Comparison of ENCODE assay signal across 8 cellular contexts in genomic region chr2:95728878-95729511, GRCh38.
DNase-seq lines count a peak whose midpoint lies in the region; ATAC-seq, FAIRE-seq and TF ChIP-seq lines count a peak whose summit lies in the region.

No MANE protein-coding gene starts in this region.

- CTCF ChIA-PET in HCT116 (lab: Charles Lee) (interaction anchor here (0.8 to 2.6 kb wide), 3 partner anchors 313 to 358 kb away, joined by 3 to 11 read pairs (median 3); no protein-coding TSS in a partner anchor), activated B cell treated with CpG ODN at 0.5 μM for 24 hours (lab: Charles Lee) (no interaction called here)

- ATAC-seq in HCT116 (peak; percentile 98), activated B cell treated with CpG ODN at 0.5 μM for 24 hours (ENCODE audit: low read depth) (peak; percentile 49), GM21423 (IDR thresholded peaks at IDR 0.05; ENCODE audit: unreplicated experiment) (no peak)
- ATAC-seq in activated CD4-positive, CD25-positive, alpha-beta regulatory T cell treated with anti-CD3 and anti-CD28 coated beads, Interleukin-2, amount 50 U/mL, for 24 hours = no peak

- no peak overlapping the region for H3K27ac ChIP-seq in HCT116 (ENCODE audit: low read depth, low read length)

- H3K9me2 ChIP-seq in HCT116 (ENCODE audit: insufficient read depth) = no peaks in the 10 kb centered on the region

- RAD21 ChIA-PET in HCT116 (lab: Charles Lee; ENCODE audit: low non-redundant PET in 1 of 2, low total read pairs in 2 of 2, uncharacterized antibody in 2 of 2, unreplicated experiment in 2 of 2) = interaction anchor here in 1 of 2 experiments (1.0 kb wide), 1 partner anchor 340 kb away, joined by 3 read pairs; no protein-coding TSS in a partner anchor

- intact Hi-C loops in HCT116 (cut with micrococcal nuclease) = loop anchor here (1.0 to 2.0 kb wide), 4 partner anchors 315 to 406 kb away; no protein-coding TSS in a partner anchor
- intact Hi-C loops in activated B cell treated with CpG ODN at 0.5 μM for 24 hours (cut with micrococcal nuclease) = loop anchor here (1.0 to 10.0 kb wide), 3 partner anchors 344 to 537 kb away; no protein-coding TSS in a partner anchor

- H3K4me1 ChIP-seq in HCT116 (ENCODE audit: control insufficient read depth in 1 of 2, insufficient read depth in 2 of 2, low read length in 2 of 2) = peaks cover 0 to 4% of the 10 kb centered on the region in 2 experiments; a peak in 1 of 4 replicates

- no peak overlapping the region for H3K4me3 ChIP-seq in HCT116 (replicated peaks in 1 of 2; ENCODE audit: low read depth in 1 of 2, low read length in 2 of 2)

- DNase-seq in D721Med (ENCODE audit: insufficient read length, low spot score) (peak; percentile 41), HCT116 (ENCODE audit: low read depth, low spot score) (peak; percentile 86), NCI-H2196 treated with DMSO at 0.1 percent for 48 hours (lab: John Stamatoyannopoulos, UW; ENCODE audit: unreplicated experiment) (peak; percentile 80), activated B cell treated with CpG ODN at 0.5 μM for 24 hours (no peak), fibroblast of peridontal ligament (ENCODE audit: extremely low read depth) (peak; percentile 94), non-pigmented ciliary epithelial cell (ENCODE audit: low read depth) (peak; percentile 69)

- POLR2A ChIA-PET in HCT116 (lab: Charles Lee) (no interaction called here), activated B cell treated with CpG ODN at 0.5 μM for 24 hours (lab: Charles Lee) (no interaction called here)

- no TSS peak for BruUV-seq in HCT116 (replicated peaks; lab: Mats Ljungman, UMichigan)

- peak; percentile 62 for TF ChIP-seq CTCF in D721Med (IDR thresholded peaks at IDR 0.05; ENCODE audit: insufficient read depth, missing control alignments)
- TF ChIP-seq CTCF in HCT116 (IDR thresholded peaks at IDR 0.05 in 2 of 3, conservative IDR thresholded peaks at IDR 0.05 in 1 of 3; ENCODE audit: borderline replicate concordance in 1 of 3, insufficient read depth in 1 of 3, low read depth in 2 of 3, low read length in 2 of 3) = peak; percentile 47 to 91 (median 62); a peak in 5 of 6 replicates
- TF ChIP-seq CTCF in activated B cell treated with CpG ODN at 0.5 μM for 24 hours (IDR thresholded peaks at IDR 0.05) = no peak

- H3K9me3 Mint-ChIP-seq in activated B cell treated with CpG ODN at 0.5 μM for 24 hours = no peaks in the 10 kb centered on the region

- no peak overlapping the region for H3K4me3 Mint-ChIP-seq in activated B cell treated with CpG ODN at 0.5 μM for 24 hours

- H3K4me1 Mint-ChIP-seq in activated B cell treated with CpG ODN at 0.5 μM for 24 hours = no peaks in the 10 kb centered on the region

- H3K9ac ChIP-seq in HCT116 (ENCODE audit: low read length) = no peak overlapping the region

- H3K27me3 ChIP-seq in HCT116 (ENCODE audit: insufficient read depth, low read length) = no peaks in the 10 kb centered on the region

- no peak for TF ChIP-seq POLR2A in HCT116 (IDR thresholded peaks at IDR 0.05; ENCODE audit: borderline replicate concordance, extremely low read depth, insufficient read depth, insufficient read length)

- peaks cover 16% of the 10 kb centered on the region for H3K27me3 Mint-ChIP-seq in activated B cell treated with CpG ODN at 0.5 μM for 24 hours

- 0 out of 2 replicates have a peak overlapping the region, but pooled peaks have one; percentile 12 for H3K4me2 ChIP-seq in HCT116 (ENCODE audit: low read length)

- H2AFZ ChIP-seq in HCT116 (ENCODE audit: low read depth, low read length, poor library complexity, severe bottlenecking) = peak overlapping the region; percentile 85

- H3K36me3 Mint-ChIP-seq in activated B cell treated with CpG ODN at 0.5 μM for 24 hours (ENCODE audit: low read depth) = no peaks in the 10 kb centered on the region

- no peak overlapping the region for H3K27ac Mint-ChIP-seq in activated B cell treated with CpG ODN at 0.5 μM for 24 hours

- TF ChIP-seq RAD21 in HCT116 (IDR thresholded peaks at IDR 0.05; ENCODE audit: low read depth) = peak; percentile 95

- H4K20me1 ChIP-seq in HCT116 (ENCODE audit: insufficient read depth) = no peaks in the 10 kb centered on the region

- no peaks in the 10 kb centered on the region for H3K79me2 ChIP-seq in HCT116 (ENCODE audit: insufficient read depth, low read length)

- H3K9me3 ChIP-seq in HCT116 (ENCODE audit: control insufficient read depth in 1 of 2, insufficient read depth in 1 of 2, low read depth in 1 of 2, low read length in 2 of 2) = no peaks in the 10 kb centered on the region

- peak; percentile 96 for FAIRE-seq in D721Med (lab: Jason Lieb, UNC)

- H3K36me3 ChIP-seq in HCT116 (ENCODE audit: control insufficient read depth in 1 of 2, insufficient read depth in 2 of 2, low read length in 2 of 2) = no peaks in the 10 kb centered on the region

TF ChIP-seq in HCT116, 20 proteins besides CTCF, POLR2A, EP300 and RAD21:
- no peak for TF ChIP-seq SIN3A (IDR thresholded peaks at IDR 0.05; ENCODE audit: low read depth)
- peak; percentile 43; the same call in 1 of the 2 replicates for TF ChIP-seq CBX3 (IDR thresholded peaks at IDR 0.05; ENCODE audit: low read depth)
- peak; percentile 46; the same call in 1 of the 2 replicates for TF ChIP-seq MAX (IDR thresholded peaks at IDR 0.05)
TF ChIP-seq in HCT116: peak in this region for 2.

Comparison
In these comparisons a context has a peak if more than half of its experiments do, and no peak if none do; other contexts are left out.
1. ATAC-seq: peak in HCT116 (single experiment) and activated B cell treated with CpG ODN at 0.5 μM for 24 hours (single experiment); none in GM21423 (single experiment) and activated CD4-positive, CD25-positive, alpha-beta regulatory T cell treated with anti-CD3 and anti-CD28 coated beads, Interleukin-2, amount 50 U/mL, for 24 hours (0 of 2).